Comparison of ENCODE assay signal across 29 cellular contexts in genomic region chr11:117921456-117921855, GRCh38. TPM values are rescaled to one million over a fixed set of nuclear protein-coding genes. Genes with fewer than 3 reads are reported as not detected.
"Had no signal": no experiment of that assay in that cellular context is flagged by ENCODE, and none has a peak within 500 bp of the region (broad histone marks: within the 10 kb centered on the region; RNA-seq: fewer than 3 reads in every experiment).

No MANE protein-coding gene starts in this region.

- H3K36me3 Mint-ChIP-seq: activated naive CD8-positive, alpha-beta T cell; brain; T-cell had no signal

- H3K4me2 ChIP-seq: smooth muscle cell had no signal

- H3K9me3 ChIP-seq: ascending aorta, esophagus muscularis mucosa, left ventricle myocardium inferior, neutrophil, ovary, prostate gland, SJSA1, tibial nerve had no signal

- ATAC-seq: activated CD4-positive, alpha-beta T cell treated with anti-CD3 and anti-CD28 coated beads for 36 hours; foreskin keratinocyte; T-cell had no signal

- H3K27me3 ChIP-seq: ascending aorta, esophagus muscularis mucosa, neutrophil, ovary, SJSA1, tibial nerve had no signal

- H3K4me3 ChIP-seq: ascending aorta, esophagus muscularis mucosa, left ventricle myocardium inferior, ovary, prostate gland, SJSA1, smooth muscle cell, tibial nerve had no signal

- H3K27me3 Mint-ChIP-seq: activated B cell treated with CpG ODN at 0.5 μM for 24 hours; activated CD4-positive, alpha-beta T cell treated with anti-CD3 and anti-CD28 coated beads for 36 hours; activated naive CD8-positive, alpha-beta T cell; activated T-cell treated with anti-CD3 and anti-CD28 coated beads, Interleukin-2, amount 50 U/mL, for 24 hours; T-cell had no signal

- H3K4me1 ChIP-seq: ascending aorta, foreskin keratinocyte, left ventricle myocardium inferior, prostate gland, SJSA1, tibial nerve had no signal

- H3K4me1 Mint-ChIP-seq: brain had no signal

- H3K4me3 Mint-ChIP-seq: activated B cell treated with CpG ODN at 0.5 μM for 24 hours; activated CD4-positive, alpha-beta T cell treated with anti-CD3 and anti-CD28 coated beads for 36 hours; activated naive CD8-positive, alpha-beta T cell; activated T-cell treated with anti-CD3 and anti-CD28 coated beads, Interleukin-2, amount 50 U/mL, for 24 hours; brain; nephron; T-cell; T-helper 2 cell treated with Interferon-gamma antibody and Interleukin-4, amounts not matched to agents 5 μg/mL and 100 μg/mL, for 36 hours had no signal

- H3K27ac Mint-ChIP-seq: activated B cell treated with CpG ODN at 0.5 μM for 24 hours; activated CD4-positive, alpha-beta T cell treated with anti-CD3 and anti-CD28 coated beads for 36 hours; activated naive CD8-positive, alpha-beta T cell; activated T-cell treated with anti-CD3 and anti-CD28 coated beads, Interleukin-2, amount 50 U/mL, for 24 hours; activated T-helper 2 cell treated with anti-CD3 and anti-CD28 coated beads, Interferon-gamma antibody, Interleukin-2, Interleukin-4, amounts not matched to agents 10 μg/mL and 5 μg/mL and 100 μg/mL, durations not matched to agents 14 hours and 24 hours and 36 hours; brain; nephron; T-cell; T-helper 2 cell treated with Interferon-gamma antibody and Interleukin-4, amounts not matched to agents 5 μg/mL and 100 μg/mL, for 36 hours had no signal

- H3K9me3 Mint-ChIP-seq: activated B cell treated with CpG ODN at 0.5 μM for 24 hours; activated T-cell treated with anti-CD3 and anti-CD28 coated beads, Interleukin-2, amount 50 U/mL, for 24 hours; activated T-helper 2 cell treated with anti-CD3 and anti-CD28 coated beads, Interferon-gamma antibody, Interleukin-2, Interleukin-4, amounts not matched to agents 10 μg/mL and 5 μg/mL and 100 μg/mL, durations not matched to agents 14 hours and 24 hours and 36 hours; nephron; T-cell; T-helper 2 cell treated with Interferon-gamma antibody and Interleukin-4, amounts not matched to agents 5 μg/mL and 100 μg/mL, for 36 hours had no signal

- H3K36me3 ChIP-seq: ascending aorta, esophagus muscularis mucosa, left ventricle myocardium inferior, neutrophil, ovary, prostate gland, SJSA1, tibial nerve had no signal

- DNase-seq: activated B cell treated with CpG ODN at 0.5 μM for 24 hours; activated CD4-positive, alpha-beta T cell treated with anti-CD3 and anti-CD28 coated beads for 36 hours; activated CD4-positive, alpha-beta T cell treated with anti-CD3 and anti-CD28 coated beads, Interleukin-2, amount 50 U/mL, for 48 hours; activated CD8-positive, alpha-beta memory T cell treated with anti-CD3 and anti-CD28 coated beads, Interleukin-2, amount 50 U/mL, for 48 hours; activated naive CD4-positive, alpha-beta T cell treated with Interleukin-2 at 50 U/mL for 16 hours; activated T-cell treated with anti-CD3 and anti-CD28 coated beads, Interleukin-2, amount 50 U/mL, for 24 hours; caudate nucleus; effector CD4-positive, alpha-beta T cell; foreskin keratinocyte; left ventricle myocardium inferior; retina; stimulated activated CD4-positive, alpha-beta T cell treated with anti-CD3 and anti-CD28 coated beads, Interleukin-15, amount 100 ng/mL, for 24 hours; stimulated activated CD4-positive, alpha-beta T cell treated with anti-CD3 and anti-CD28 coated beads, Interleukin-2, amount 100 ng/mL, for 24 hours; stimulated activated naive CD4-positive, alpha-beta T cell; T-cell had no signal

- H3K27ac ChIP-seq: ascending aorta, esophagus muscularis mucosa, foreskin keratinocyte, left ventricle myocardium inferior, neutrophil, ovary, prostate gland, SJSA1, tibial nerve had no signal

RNA-seq across cellular contexts. Expression of gene TMPRSS13, which starts 7.7 kb away (rescaled TPM):
- total RNA-seq: ascending aorta, esophagus muscularis mucosa, left ventricle myocardium inferior, lung microvascular endothelial cell, SJSA1 had no signal

RNA-seq across cellular contexts. Expression of gene FXYD6, which starts 45.0 kb away (rescaled TPM):
- total RNA-seq: activated B cell treated with CpG ODN at 0.5 μM for 24 hours, foreskin keratinocyte had no signal
